In the genomic region with DNA sequence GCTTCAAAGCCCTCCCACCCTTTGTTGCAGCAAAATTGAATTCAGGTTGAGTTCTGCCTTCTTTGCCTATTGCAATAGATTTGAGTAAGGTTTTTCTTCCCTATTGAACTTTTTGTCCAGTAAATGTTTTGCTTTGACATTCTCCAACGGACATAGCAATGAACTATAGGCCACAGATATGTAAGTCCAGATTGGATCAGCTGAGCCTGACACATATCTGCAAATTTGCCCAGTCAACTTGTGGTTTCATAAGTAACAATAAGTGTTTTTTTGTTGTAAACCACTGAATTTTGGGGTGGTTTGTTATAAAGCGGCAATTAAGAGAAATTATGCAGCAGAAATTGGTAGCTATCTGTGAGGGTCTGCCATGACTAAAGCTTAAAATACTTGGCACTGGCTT, we compare ENCODE assay signal across 20 cellular contexts.
DNase-seq lines count a peak whose midpoint lies in the region; ATAC-seq and TF ChIP-seq lines count a peak whose summit lies in the region.
"Had no signal": no experiment of that assay in that cellular context is flagged by ENCODE, and none has a peak within 500 bp of the region (broad histone marks: within the 10 kb centered on the region; RNA-seq: fewer than 3 reads in every experiment).

No MANE protein-coding gene starts in this region.

- peak overlapping the region; percentile 44 for H3K27ac Mint-ChIP-seq in stimulated activated naive CD8-positive, alpha-beta T cell treated with anti-CD3 and anti-CD28 coated beads, Interleukin-15, Interleukin-2, amounts not matched to agents 100 ng/mL and 50 ng/mL, for 24 hours
- H3K27ac Mint-ChIP-seq: CD8-positive, alpha-beta T cell had no signal

- peaks cover 12% of the 10 kb centered on the region for H3K9me3 Mint-ChIP-seq in stimulated activated naive CD8-positive, alpha-beta T cell treated with anti-CD3 and anti-CD28 coated beads, Interleukin-15, Interleukin-2, amounts not matched to agents 100 ng/mL and 50 ng/mL, for 24 hours

- H3K9me3 ChIP-seq in mucosa of descending colon = no peaks in the 10 kb centered on the region

- DNase-seq in stimulated activated naive CD8-positive, alpha-beta T cell treated with anti-CD3 and anti-CD28 coated beads, Interleukin-15, Interleukin-2, amounts not matched to agents 100 U/mL and 50 U/mL, for 24 hours = no peak
- DNase-seq in astrocyte of the spinal cord (ENCODE audit: low read depth, low spot score) (peak; percentile 26), fibroblast of villous mesenchyme (ENCODE audit: low read depth) (peak; percentile 1), NCI-H187 treated with DMSO at 0.1 percent for 48 hours (lab: John Stamatoyannopoulos, UW) (no peak), SK-N-DZ (ENCODE audit: low spot score) (no peak), kidney tubule cell (ENCODE audit: low spot score) (no peak), mucosa of descending colon (no peak)
- DNase-seq: AML-193; C1 segment of cervical spinal cord; Calu3; CD8-positive, alpha-beta T cell; DMS153; GF-D8; IMR-90; NCI-H1694; NCI-H446; NCI-H526; Right ventricle myocardium superior had no signal

- in situ Hi-C loops in astrocyte of the spinal cord (cut with HindIII; ENCODE audit: low sequenced_read_pairs) = no loop called here

- H3K36me3 ChIP-seq in mucosa of descending colon (ENCODE audit: low read depth) = no peaks in the 10 kb centered on the region

- H3K36me3 Mint-ChIP-seq in stimulated activated naive CD8-positive, alpha-beta T cell treated with anti-CD3 and anti-CD28 coated beads, Interleukin-15, Interleukin-2, amounts not matched to agents 100 ng/mL and 50 ng/mL, for 24 hours (ENCODE audit: low read depth) = no peaks in the 10 kb centered on the region
- H3K36me3 Mint-ChIP-seq: CD8-positive, alpha-beta T cell had no signal

- no peaks in the 10 kb centered on the region for H3K4me1 Mint-ChIP-seq in stimulated activated naive CD8-positive, alpha-beta T cell treated with anti-CD3 and anti-CD28 coated beads, Interleukin-15, Interleukin-2, amounts not matched to agents 100 ng/mL and 50 ng/mL, for 24 hours (ENCODE audit: low read depth)

- intact Hi-C loops in mucosa of descending colon (cut with DNase I, micrococcal nuclease) = no loop called here

- no peak for ATAC-seq in stimulated activated naive CD8-positive, alpha-beta T cell treated with anti-CD3 and anti-CD28 coated beads, Interleukin-15, Interleukin-2, amounts not matched to agents 100 U/mL and 50 U/mL, for 24 hours
- no peak for ATAC-seq in mucosa of descending colon
- ATAC-seq: CD8-positive, alpha-beta T cell had no signal

- peaks cover under 1% of the 10 kb centered on the region for H3K4me1 ChIP-seq in mucosa of descending colon (ENCODE audit: low read depth)

- no peak for TF ChIP-seq CTCF in astrocyte of the spinal cord (IDR thresholded peaks at IDR 0.05; ENCODE audit: low read depth, low read length)
- TF ChIP-seq CTCF in fibroblast of villous mesenchyme (IDR thresholded peaks at IDR 0.05; ENCODE audit: insufficient read depth, low read depth, low read length) = no peak
- no peak for TF ChIP-seq CTCF in mucosa of descending colon (IDR thresholded peaks at IDR 0.05)

- H3K4me3 Mint-ChIP-seq in stimulated activated naive CD8-positive, alpha-beta T cell treated with anti-CD3 and anti-CD28 coated beads, Interleukin-15, Interleukin-2, amounts not matched to agents 100 ng/mL and 50 ng/mL, for 24 hours = no peak overlapping the region
- H3K4me3 Mint-ChIP-seq: CD8-positive, alpha-beta T cell had no signal

- H3K4me3 ChIP-seq in astrocyte of the spinal cord (ENCODE audit: low read depth, low read length) (no peak overlapping the region), fibroblast of villous mesenchyme (ENCODE audit: low read depth, low read length) (no peak overlapping the region), mucosa of descending colon (no peak overlapping the region)
- H3K4me3 ChIP-seq: SK-N-MC had no signal

- no peaks in the 10 kb centered on the region for H3K27me3 Mint-ChIP-seq in stimulated activated naive CD8-positive, alpha-beta T cell treated with anti-CD3 and anti-CD28 coated beads, Interleukin-15, Interleukin-2, amounts not matched to agents 100 ng/mL and 50 ng/mL, for 24 hours

Comparison
In these comparisons a context has a peak if more than half of its experiments do, and no peak if none do; other contexts are left out.
1. DNase-seq: peak in astrocyte of the spinal cord (single experiment) and fibroblast of villous mesenchyme (single experiment); none in stimulated activated naive CD8-positive, alpha-beta T cell treated with anti-CD3 and anti-CD28 coated beads, Interleukin-15, Interleukin-2, amounts not matched to agents 100 U/mL and 50 U/mL, for 24 hours (single experiment), NCI-H187 treated with DMSO at 0.1 percent for 48 hours (single experiment), SK-N-DZ (single experiment), kidney tubule cell (single experiment) and mucosa of descending colon (0 of 3).